In genomic region chr3:9808345-9809037, GRCh38 we compare ENCODE assay signal across 8 cellular contexts. TPM values are rescaled to one million over a fixed set of nuclear protein-coding genes. Genes with fewer than 3 reads are reported as not detected.
A peak's percentile ranks its signal among the peaks of the same experiment; 100 is the strongest.
DNase-seq lines count a peak whose midpoint lies in the region; ATAC-seq and TF ChIP-seq lines count a peak whose summit lies in the region.

No MANE protein-coding gene starts in this region.

- peaks cover 7% of the 10 kb centered on the region; the same call in 1 of the 2 replicates for H3K4me1 ChIP-seq in GM23338 (ENCODE audit: insufficient read depth)
- H3K4me1 ChIP-seq in duodenal mucosa (ENCODE audit: control insufficient read depth in 1 of 2, insufficient read depth in 2 of 2, low read length in 2 of 2), result peaks cover 30 to 42% of the 10 kb centered on the region in 2 donors

- TF ChIP-seq CTCF in GM12864 (IDR thresholded peaks at IDR 0.05; ENCODE audit: low read depth, low read length, missing control alignments), result peak; percentile 44
- TF ChIP-seq CTCF in GM23338 (conservative IDR thresholded peaks at IDR 0.05; ENCODE audit: low read depth in 2 of 2), result peak; percentile 40 to 46; a peak in 3 of 4 replicates
- no peak for TF ChIP-seq CTCF in nephron (IDR thresholded peaks at IDR 0.05; ENCODE audit: unreplicated experiment in 3 of 3)

- no peaks in the 10 kb centered on the region for H3K9me2 ChIP-seq in GM23338 (ENCODE audit: insufficient read depth)

- peaks cover 13% of the 10 kb centered on the region for H3K27me3 Mint-ChIP-seq in GM23338 (ENCODE audit: insufficient read depth, low read depth, poor library complexity)
- H3K27me3 Mint-ChIP-seq in activated CD4-positive, alpha-beta T cell treated with anti-CD3 and anti-CD28 coated beads for 36 hours, result no peaks in the 10 kb centered on the region
- H3K27me3 Mint-ChIP-seq in nephron (ENCODE audit: low read depth), result no peaks in the 10 kb centered on the region

- intact Hi-C loops in activated CD4-positive, alpha-beta T cell treated with anti-CD3 and anti-CD28 coated beads for 36 hours (cut with DNase I, micrococcal nuclease), result loop anchor here (1.0 kb wide), 1 partner anchor 15 kb away; the partner anchor contains the start of gene ARPC4 (in 2 of the 2)

- H3K36me3 Mint-ChIP-seq in GM23338 (ENCODE audit: low read depth) (peaks cover 36% of the 10 kb centered on the region), nephron (ENCODE audit: low read depth) (peaks cover 24% of the 10 kb centered on the region)
- H3K36me3 Mint-ChIP-seq in activated CD4-positive, alpha-beta T cell treated with anti-CD3 and anti-CD28 coated beads for 36 hours (ENCODE audit: low read depth), result peaks cover 71% of the 10 kb centered on the region

- peaks cover 23% of the 10 kb centered on the region for H4K20me1 ChIP-seq in GM23338 (replicated peaks; ENCODE audit: insufficient read depth)

- CTCF ChIA-PET in activated CD4-positive, alpha-beta T cell treated with anti-CD3 and anti-CD28 coated beads for 36 hours (lab: Charles Lee), result interaction anchor here (0.5 to 1.9 kb wide), 12 partner anchors 9 to 221 kb away, joined by 3 to 6 read pairs (median 4); no protein-coding TSS in a partner anchor

- peak; percentile 64 for ATAC-seq in GM23338
- ATAC-seq in activated CD4-positive, alpha-beta T cell treated with anti-CD3 and anti-CD28 coated beads for 36 hours, result peak; percentile 80
- no peak for ATAC-seq in HG03139 (IDR thresholded peaks at IDR 0.05; ENCODE audit: unreplicated experiment)

- H3K27ac ChIP-seq in GM23338 (ENCODE audit: low read depth) (0 out of 2 replicates have a peak overlapping the region, but pooled peaks have one; percentile 59), duodenal mucosa (ENCODE audit: low read depth, low read length) (peak overlapping the region; percentile 96)

- peaks cover 17% of the 10 kb centered on the region for H3K36me3 ChIP-seq in GM23338 (ENCODE audit: insufficient read depth)
- H3K36me3 ChIP-seq in duodenal mucosa (ENCODE audit: control insufficient read depth in 1 of 2, insufficient read depth in 2 of 2, low read length in 2 of 2), result peaks cover 23 to 40% of the 10 kb centered on the region in 2 donors

- H3K27me3 ChIP-seq in GM23338 (ENCODE audit: insufficient read depth) (peaks cover 17% of the 10 kb centered on the region), duodenal mucosa (ENCODE audit: control insufficient read depth in 1 of 2, insufficient read depth in 2 of 2, low read length in 2 of 2) (no peaks in the 10 kb centered on the region)

- POLR2A ChIA-PET in activated CD4-positive, alpha-beta T cell treated with anti-CD3 and anti-CD28 coated beads for 36 hours (lab: Charles Lee), result interaction anchor here (2.1 kb wide), 1 partner anchor 16 kb away, joined by 5 read pairs; the partner anchor contains the start of gene ARPC4

- H3K4me1 Mint-ChIP-seq in GM23338, result peaks cover 22% of the 10 kb centered on the region
- peaks cover 34% of the 10 kb centered on the region for H3K4me1 Mint-ChIP-seq in activated CD4-positive, alpha-beta T cell treated with anti-CD3 and anti-CD28 coated beads for 36 hours
- H3K4me1 Mint-ChIP-seq in nephron, result peaks cover 21% of the 10 kb centered on the region

- peak overlapping the region; percentile 77; the same call in 1 of the 3 replicates for H3K4me3 Mint-ChIP-seq in GM23338
- H3K4me3 Mint-ChIP-seq in activated CD4-positive, alpha-beta T cell treated with anti-CD3 and anti-CD28 coated beads for 36 hours, result peak overlapping the region; percentile 75
- peak overlapping the region in 2 of 3 experiments; percentile 45 to 88 for H3K4me3 Mint-ChIP-seq in nephron

- peaks cover 26% of the 10 kb centered on the region for H3F3A ChIP-seq in GM23338 (replicated peaks; ENCODE audit: low read depth)

- H3K9me3 ChIP-seq in duodenal mucosa (ENCODE audit: control insufficient read depth in 1 of 2, low read length in 2 of 2), result no peaks in the 10 kb centered on the region

- no peak overlapping the region for H2AFZ ChIP-seq in GM23338

- H3K9me3 Mint-ChIP-seq in GM23338 (no peaks in the 10 kb centered on the region; the same call in 2 of the 3 replicates), nephron (no peaks in the 10 kb centered on the region)
- H3K9me3 Mint-ChIP-seq in activated CD4-positive, alpha-beta T cell treated with anti-CD3 and anti-CD28 coated beads for 36 hours (ENCODE audit: low read depth), result no peaks in the 10 kb centered on the region

- peak overlapping the region; percentile 96 for H3K4me2 ChIP-seq in GM23338

- no peak overlapping the region for H3K4me3 ChIP-seq in GM12864 (ENCODE audit: low read depth, low read length)
- H3K4me3 ChIP-seq in GM23338, result peak overlapping the region; percentile 83; the same call in 1 of the 2 replicates
- H3K4me3 ChIP-seq in duodenal mucosa (ENCODE audit: low read depth in 1 of 2, low read length in 2 of 2), result peak overlapping the region in 1 of 2 donors; percentile 79

- H3K27ac Mint-ChIP-seq in GM23338, result no peak overlapping the region; the same call in 1 of the 2 replicates
- H3K27ac Mint-ChIP-seq in activated CD4-positive, alpha-beta T cell treated with anti-CD3 and anti-CD28 coated beads for 36 hours, result peak overlapping the region; percentile 94
- peak overlapping the region; percentile 88 to 95 (median 92) for H3K27ac Mint-ChIP-seq in nephron

- no peaks in the 10 kb centered on the region for H3K79me2 ChIP-seq in GM23338 (replicated peaks; ENCODE audit: insufficient read depth)

- peak overlapping the region in 1 of 2 donors; percentile 71 for H3K9ac ChIP-seq in duodenal mucosa (ENCODE audit: low read depth in 1 of 2, low read length in 2 of 2)

- DNase-seq in GM12864 (ENCODE audit: low read depth), result no peak
- peak; percentile 86 for DNase-seq in GM23338 (ENCODE audit: low spot score)
- peak; percentile 54 for DNase-seq in NCI-H2029 (lab: John Stamatoyannopoulos, UW)
- DNase-seq in activated CD4-positive, alpha-beta T cell treated with anti-CD3 and anti-CD28 coated beads for 36 hours, result peak; percentile 78
- DNase-seq in DMS79 (lab: John Stamatoyannopoulos, UW), result no peak

TF ChIP-seq in GM23338, 12 proteins besides CTCF, POLR2A, EP300 and RAD21:
- TF ChIP-seq REST (IDR thresholded peaks at IDR 0.05; ENCODE audit: unreplicated experiment), result no peak
- TF ChIP-seq ZNF114 (CRISPR knock-in tag; IDR thresholded peaks at IDR 0.05), result no peak
- TF ChIP-seq JUNB (IDR thresholded peaks at IDR 0.05; ENCODE audit: unreplicated experiment), result no peak
- peak; percentile 28; the same call in 1 of the 2 replicates for TF ChIP-seq POLR2AphosphoS5 (IDR thresholded peaks at IDR 0.05; ENCODE audit: low read depth)

RNA-seq across cellular contexts. Expression of gene TTLL3, which starts 1.6 kb away (rescaled TPM):
- total RNA-seq in GM23338 (2014; rRNA removed; shearing (Covaris generic)), result 4.5 and 5.3 TPM in 2 replicates
- polyA plus RNA-seq in GM23338 (2016; fragmentation: Nextera tagmentation; extraction: Ambion mirVana), result 3.7 and 4.9 TPM in 2 replicates
- total RNA-seq in activated CD4-positive, alpha-beta T cell treated with anti-CD3 and anti-CD28 coated beads for 36 hours, result 10 to 100 TPM; 47.5 to 49.8 TPM

RNA-seq across cellular contexts. Expression of gene ARPC4, which starts 15.6 kb away (rescaled TPM):
- total RNA-seq in GM23338 (2014; rRNA removed; shearing (Covaris generic)), result 171 and 176 TPM in 2 replicates
- polyA plus RNA-seq in GM23338 (2016; fragmentation: Nextera tagmentation; extraction: Ambion mirVana), result 71.9 and 73.0 TPM in 2 replicates
- 100 to 1,000 TPM; 164 to 231 TPM for total RNA-seq in activated CD4-positive, alpha-beta T cell treated with anti-CD3 and anti-CD28 coated beads for 36 hours

RNA-seq across cellular contexts. Expression of gene TADA3, which starts 16.2 kb away (rescaled TPM):
- total RNA-seq in GM23338 (2014; rRNA removed; shearing (Covaris generic)), result 54.4 and 61.7 TPM in 2 replicates
- 29.1 and 31.5 TPM in 2 replicates for polyA plus RNA-seq in GM23338 (2016; fragmentation: Nextera tagmentation; extraction: Ambion mirVana)
- 10 to 100 TPM; 80.7 to 96.4 TPM for total RNA-seq in activated CD4-positive, alpha-beta T cell treated with anti-CD3 and anti-CD28 coated beads for 36 hours

RNA-seq across cellular contexts. Expression of gene RPUSD3, which starts 35.3 kb away (rescaled TPM):
- total RNA-seq in GM23338 (2014; rRNA removed; shearing (Covaris generic)), result 73.4 and 82.8 TPM in 2 replicates
- polyA plus RNA-seq in GM23338 (2016; fragmentation: Nextera tagmentation; extraction: Ambion mirVana), result 59.6 and 64.3 TPM in 2 replicates
- 10 to 100 TPM; 79.2 to 81.5 TPM for total RNA-seq in activated CD4-positive, alpha-beta T cell treated with anti-CD3 and anti-CD28 coated beads for 36 hours

RNA-seq across cellular contexts. Expression of gene CAMK1, which starts 38.7 kb away (rescaled TPM):
- 3.1 and 4.4 TPM in 2 replicates for total RNA-seq in GM23338 (2014; rRNA removed; shearing (Covaris generic))
- polyA plus RNA-seq in GM23338 (2016; fragmentation: Nextera tagmentation; extraction: Ambion mirVana), result 4.4 and 4.9 TPM in 2 replicates
- 10 to 100 TPM; 48.4 to 53.1 TPM for total RNA-seq in activated CD4-positive, alpha-beta T cell treated with anti-CD3 and anti-CD28 coated beads for 36 hours

Comparison
In these comparisons a context has a peak if more than half of its experiments do, and no peak if none do; other contexts are left out.
1. DNase-seq: peak in GM23338 (single experiment), NCI-H2029 (single experiment) and activated CD4-positive, alpha-beta T cell treated with anti-CD3 and anti-CD28 coated beads for 36 hours (single experiment); none in GM12864 (single experiment) and DMS79 (single experiment).
2. CTCF ChIP-seq: peak in GM12864 (single experiment) and GM23338 (2 of 2); none in nephron (0 of 3).
3. Peak in every context shown above with its lines, with median percentiles within 50 percentile points of each other: H3K4me3 Mint-ChIP-seq.